Comparison of ENCODE assay signal across 10 cellular contexts in genomic region chr2:112784199-112785189, GRCh38. TPM values are rescaled to one million over a fixed set of nuclear protein-coding genes. Genes with fewer than 3 reads are reported as not detected.
A peak's percentile ranks its signal among the peaks of the same experiment; 100 is the strongest.
DNase-seq lines count a peak whose midpoint lies in the region; ATAC-seq and TF ChIP-seq lines count a peak whose summit lies in the region.
"Had no signal": no experiment of that assay in that cellular context is flagged by ENCODE, and none has a peak within 500 bp of the region (broad histone marks: within the 10 kb centered on the region; RNA-seq: fewer than 3 reads in every experiment).

IL1A (minus strand) TSS chr2:112784493; CDS start chr2:112783770, 723 bp downstream.

- no peaks in the 10 kb centered on the region for H4K20me1 ChIP-seq in osteoblast (ENCODE audit: insufficient read depth, low read length)

- H3K4me2 ChIP-seq in osteoblast (ENCODE audit: insufficient read depth, low read length) = peak within 1 kb of the TSS; percentile 68

- H3K9me3 ChIP-seq in osteoblast (ENCODE audit: low read depth, low read length) = no peaks in the 10 kb centered on the region
- H3K9me3 ChIP-seq in SJCRH30 (replicated peaks) = 0 out of 2 replicates have a peak, but pooled peaks cover 3% of the 10 kb centered on the region
- H3K9me3 ChIP-seq: right atrium auricular region had no signal

- H3K9me3 Mint-ChIP-seq in dendritic cell treated with granulocyte-macrophage colony-stimulating factor and Interleukin-4, amounts not matched to agents 40 ng/mL and 50 ng/mL, for 4 days = no peaks in the 10 kb centered on the region

- no peaks in the 10 kb centered on the region for H3K36me3 Mint-ChIP-seq in dendritic cell treated with granulocyte-macrophage colony-stimulating factor and Interleukin-4, amounts not matched to agents 40 ng/mL and 50 ng/mL, for 4 days (ENCODE audit: low read depth)

- TF ChIP-seq CTCF in osteoblast (IDR thresholded peaks at IDR 0.05; ENCODE audit: extremely low read depth, low read depth, low read length) = no peak

- H3K27me3 Mint-ChIP-seq in dendritic cell treated with granulocyte-macrophage colony-stimulating factor and Interleukin-4, amounts not matched to agents 40 ng/mL and 50 ng/mL, for 4 days = no peaks in the 10 kb centered on the region

- peak within 1 kb of the TSS; percentile 58 for H3K4me3 Mint-ChIP-seq in dendritic cell treated with granulocyte-macrophage colony-stimulating factor and Interleukin-4, amounts not matched to agents 40 ng/mL and 50 ng/mL, for 4 days

- H3K4me1 ChIP-seq in osteoblast (ENCODE audit: insufficient read depth, low read length) (peaks cover 10% of the 10 kb centered on the region), SJCRH30 (no peaks in the 10 kb centered on the region)
- H3K4me1 ChIP-seq: right atrium auricular region had no signal

- H2AFZ ChIP-seq in osteoblast (ENCODE audit: low read length) = peak within 1 kb of the TSS; percentile 58

- H3K36me3 ChIP-seq in osteoblast (ENCODE audit: insufficient read depth, low read length) (no peaks in the 10 kb centered on the region), SJCRH30 (no peaks in the 10 kb centered on the region)
- H3K36me3 ChIP-seq: right atrium auricular region had no signal

- no peaks in the 10 kb centered on the region for H3K27me3 ChIP-seq in osteoblast (ENCODE audit: insufficient read depth, low read length)
- no peaks in the 10 kb centered on the region for H3K27me3 ChIP-seq in SJCRH30
- H3K27me3 ChIP-seq: right atrium auricular region had no signal

- intact Hi-C loops in dendritic cell treated with granulocyte-macrophage colony-stimulating factor and Interleukin-4, amounts not matched to agents 40 ng/mL and 50 ng/mL, for 4 days (cut with micrococcal nuclease) = loop anchor here (5.0 kb wide), 1 partner anchor 53 kb away; the partner anchor contains the start of gene IL1B

- H3K79me2 ChIP-seq in osteoblast (ENCODE audit: insufficient read depth, low read length) = no peaks in the 10 kb centered on the region

- H3K27ac ChIP-seq in osteoblast (ENCODE audit: low read depth, low read length) (no peak within 1 kb of the TSS), SJCRH30 (no peak within 1 kb of the TSS)
- H3K27ac ChIP-seq: right atrium auricular region had no signal

- DNase-seq in NCI-H69 (lab: John Stamatoyannopoulos, UW) = peak; percentile 1
- DNase-seq in osteoblast (ENCODE audit: insufficient read length, low spot score, missing footprints) = peak; percentile 65
- DNase-seq in SJCRH30 = no peak
- no peak for DNase-seq in erythroblast (lab: John Stamatoyannopoulos, UW)
- DNase-seq in SKM-1 (lab: John Stamatoyannopoulos, UW; ENCODE audit: unreplicated experiment) = no peak

- peak within 1 kb of the TSS; percentile 44 for H3K4me3 ChIP-seq in osteoblast (ENCODE audit: insufficient read depth, low read length)
- H3K4me3 ChIP-seq in SJCRH30 = no peak within 1 kb of the TSS
- H3K4me3 ChIP-seq: right atrium auricular region had no signal

- TF ChIP-seq POLR2A in GM18505 (IDR thresholded peaks at IDR 0.05; ENCODE audit: borderline replicate concordance, extremely low read depth, insufficient read depth, insufficient read length) (peak; percentile 59), erythroblast (IDR thresholded peaks at IDR 0.05; ENCODE audit: low read length) (no peak)

- H3K27ac Mint-ChIP-seq in dendritic cell treated with granulocyte-macrophage colony-stimulating factor and Interleukin-4, amounts not matched to agents 40 ng/mL and 50 ng/mL, for 4 days = peak within 1 kb of the TSS; percentile 73

- ATAC-seq in GM18505 (IDR thresholded peaks at IDR 0.05; ENCODE audit: unreplicated experiment) = no peak
- no peak for ATAC-seq in HG02759 (IDR thresholded peaks at IDR 0.05; ENCODE audit: unreplicated experiment)
- ATAC-seq: Panc1 had no signal

- H3K4me1 Mint-ChIP-seq in dendritic cell treated with granulocyte-macrophage colony-stimulating factor and Interleukin-4, amounts not matched to agents 40 ng/mL and 50 ng/mL, for 4 days (ENCODE audit: low read depth) = peaks cover 60% of the 10 kb centered on the region

RNA-seq across cellular contexts. Expression of gene IL1A, which starts in this region (rescaled TPM):
- not detected in 2 replicates for total RNA-seq in osteoblast
- not detected in 2 replicates for total RNA-seq in SJCRH30 (2014; rRNA removed; shearing (Covaris generic))
- total RNA-seq: right atrium auricular region had no signal

Comparison
In these comparisons a context has a peak if more than half of its experiments do, and no peak if none do; other contexts are left out.
1. Peak in DNase-seq, H3K4me3 ChIP-seq and H3K4me2 ChIP-seq in osteoblast; RNA of the gene not detected or under 1 TPM.